1 cellular context compared by ENCODE assay signal in genomic region chr6:37008484-37009186, GRCh38.
TF ChIP-seq lines count a peak whose summit lies in the region.

No MANE protein-coding gene starts in this region.

TF ChIP-seq in GM12878, 131 proteins besides CTCF, POLR2A, EP300 and RAD21:
- TF ChIP-seq PAX8 (IDR thresholded peaks at IDR 0.05) (no peak), SUZ12 (IDR thresholded peaks at IDR 0.05; ENCODE audit: unreplicated experiment) (no peak), KLF5 (IDR thresholded peaks at IDR 0.05; ENCODE audit: partially characterized antibody) (no peak), NKRF (conservative IDR thresholded peaks at IDR 0.05) (no peak), BCL11A (IDR thresholded peaks at IDR 0.05; ENCODE audit: low read depth, low read length) (no peak)
